ENCODE assay signal across 1 cellular context in the genomic region with DNA sequence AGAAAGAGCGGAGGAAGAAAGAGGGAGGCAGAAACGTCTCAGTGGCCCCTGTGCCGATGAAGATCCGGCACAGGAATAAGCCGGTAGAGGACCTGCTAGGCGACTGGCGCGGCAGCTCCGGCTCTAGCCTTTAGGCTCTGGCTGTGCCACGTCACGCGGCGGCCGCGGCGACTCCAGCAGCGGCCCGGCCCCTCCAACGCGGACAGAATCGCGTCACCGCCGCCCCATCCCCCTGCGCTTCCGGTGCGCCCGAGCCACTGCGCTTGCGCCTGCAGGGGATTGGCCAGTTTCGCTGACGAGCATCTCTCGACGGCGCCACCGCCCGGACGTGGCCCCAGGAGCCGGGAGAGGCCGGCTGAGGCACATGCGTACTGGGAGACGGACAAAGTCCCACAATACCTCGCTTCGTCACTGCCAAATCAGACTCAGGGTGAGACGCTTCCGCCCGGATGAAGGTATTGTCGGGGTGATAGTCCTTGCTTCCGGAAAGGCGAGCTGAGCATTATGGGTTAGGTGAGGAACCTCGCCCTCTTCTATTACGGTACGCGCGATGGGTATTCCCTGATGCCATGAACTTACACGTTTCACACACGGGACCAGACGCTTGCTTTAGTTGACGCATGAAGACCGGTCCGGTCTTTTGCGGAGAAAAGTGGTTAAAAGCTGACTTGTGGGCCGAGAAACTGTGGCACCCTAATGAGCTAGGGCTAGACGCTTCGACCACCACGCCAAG.
TF ChIP-seq lines count a peak whose summit lies in the region.

Gene ARF4, minus strand, starts transcription at position 105 of the 733 bp plus-strand sequence. CDS start 204 bp downstream, outside the sequence.

TF ChIP-seq in K562, 482 proteins besides CTCF, POLR2A, EP300 and RAD21 (continued from another document and continues in another):
- TF ChIP-seq, protein P1, sequence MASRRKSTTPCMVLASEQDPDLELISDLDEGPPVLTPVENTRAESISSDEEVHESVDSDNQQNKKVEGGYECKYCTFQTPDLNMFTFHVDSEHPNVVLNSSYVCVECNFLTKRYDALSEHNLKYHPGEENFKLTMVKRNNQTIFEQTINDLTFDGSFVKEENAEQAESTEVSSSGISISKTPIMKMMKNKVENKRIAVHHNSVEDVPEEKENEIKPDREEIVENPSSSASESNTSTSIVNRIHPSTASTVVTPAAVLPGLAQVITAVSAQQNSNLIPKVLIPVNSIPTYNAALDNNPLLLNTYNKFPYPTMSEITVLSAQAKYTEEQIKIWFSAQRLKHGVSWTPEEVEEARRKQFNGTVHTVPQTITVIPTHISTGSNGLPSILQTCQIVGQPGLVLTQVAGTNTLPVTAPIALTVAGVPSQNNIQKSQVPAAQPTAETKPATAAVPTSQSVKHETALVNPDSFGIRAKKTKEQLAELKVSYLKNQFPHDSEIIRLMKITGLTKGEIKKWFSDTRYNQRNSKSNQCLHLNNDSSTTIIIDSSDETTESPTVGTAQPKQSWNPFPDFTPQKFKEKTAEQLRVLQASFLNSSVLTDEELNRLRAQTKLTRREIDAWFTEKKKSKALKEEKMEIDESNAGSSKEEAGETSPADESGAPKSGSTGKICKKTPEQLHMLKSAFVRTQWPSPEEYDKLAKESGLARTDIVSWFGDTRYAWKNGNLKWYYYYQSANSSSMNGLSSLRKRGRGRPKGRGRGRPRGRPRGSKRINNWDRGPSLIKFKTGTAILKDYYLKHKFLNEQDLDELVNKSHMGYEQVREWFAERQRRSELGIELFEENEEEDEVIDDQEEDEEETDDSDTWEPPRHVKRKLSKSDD (conservative IDR thresholded peaks at IDR 0.05; ENCODE audit: low read length) = no peak
- TF ChIP-seq TARDBP (IDR thresholded peaks at IDR 0.05) = no peak
- TF ChIP-seq ELF2 (CRISPR knock-in tag; IDR thresholded peaks at IDR 0.05) = peak; percentile 87
- TF ChIP-seq ASH1L (IDR thresholded peaks at IDR 0.05; ENCODE audit: borderline replicate concordance, low read depth, partially characterized antibody) = peak; percentile 25
- TF ChIP-seq ZNF586 (CRISPR knock-in tag; conservative IDR thresholded peaks at IDR 0.05) = no peak
- peak; percentile 77 for TF ChIP-seq HINFP (tag; conservative IDR thresholded peaks at IDR 0.05; ENCODE audit: low read depth)
- TF ChIP-seq ZNF175 (CRISPR knock-in tag; IDR thresholded peaks at IDR 0.05; ENCODE audit: low read depth) = no peak
- no peak for TF ChIP-seq BRF1 (IDR thresholded peaks at IDR 0.05; ENCODE audit: borderline replicate concordance, extremely low read depth, insufficient read length)
- TF ChIP-seq, protein P2, sequence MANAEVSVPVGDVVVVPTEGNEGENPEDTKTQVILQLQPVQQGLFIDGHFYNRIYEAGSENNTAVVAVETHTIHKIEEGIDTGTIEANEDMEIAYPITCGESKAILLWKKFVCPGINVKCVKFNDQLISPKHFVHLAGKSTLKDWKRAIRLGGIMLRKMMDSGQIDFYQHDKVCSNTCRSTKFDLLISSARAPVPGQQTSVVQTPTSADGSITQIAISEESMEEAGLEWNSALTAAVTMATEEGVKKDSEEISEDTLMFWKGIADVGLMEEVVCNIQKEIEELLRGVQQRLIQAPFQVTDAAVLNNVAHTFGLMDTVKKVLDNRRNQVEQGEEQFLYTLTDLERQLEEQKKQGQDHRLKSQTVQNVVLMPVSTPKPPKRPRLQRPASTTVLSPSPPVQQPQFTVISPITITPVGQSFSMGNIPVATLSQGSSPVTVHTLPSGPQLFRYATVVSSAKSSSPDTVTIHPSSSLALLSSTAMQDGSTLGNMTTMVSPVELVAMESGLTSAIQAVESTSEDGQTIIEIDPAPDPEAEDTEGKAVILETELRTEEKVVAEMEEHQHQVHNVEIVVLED (CRISPR knock-in tag; IDR thresholded peaks at IDR 0.05) = peak; percentile 52; the same call in 1 of the 2 replicates
- no peak for TF ChIP-seq HNRNPL (IDR thresholded peaks at IDR 0.05; ENCODE audit: low read depth, low read length)
- no peak for TF ChIP-seq ZNF232 (CRISPR knock-in tag; IDR thresholded peaks at IDR 0.05)
- peak; percentile 33; the same call in 1 of the 2 replicates for TF ChIP-seq GTF2F1 (IDR thresholded peaks at IDR 0.05; ENCODE audit: low read depth, low read length)
- TF ChIP-seq ZNF77 (CRISPR knock-in tag; IDR thresholded peaks at IDR 0.05) = no peak
- TF ChIP-seq TFAM (CRISPR knock-in tag; conservative IDR thresholded peaks at IDR 0.05) = no peak
- TF ChIP-seq SAP30 (IDR thresholded peaks at IDR 0.05; ENCODE audit: borderline replicate concordance, insufficient read depth, low read depth, low read length, poor library complexity, severe bottlenecking) = peak; percentile 23
- TF ChIP-seq, protein P3, sequence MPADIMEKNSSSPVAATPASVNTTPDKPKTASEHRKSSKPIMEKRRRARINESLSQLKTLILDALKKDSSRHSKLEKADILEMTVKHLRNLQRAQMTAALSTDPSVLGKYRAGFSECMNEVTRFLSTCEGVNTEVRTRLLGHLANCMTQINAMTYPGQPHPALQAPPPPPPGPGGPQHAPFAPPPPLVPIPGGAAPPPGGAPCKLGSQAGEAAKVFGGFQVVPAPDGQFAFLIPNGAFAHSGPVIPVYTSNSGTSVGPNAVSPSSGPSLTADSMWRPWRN (IDR thresholded peaks at IDR 0.05; ENCODE audit: low read depth) = no peak
- peak; percentile 28; the same call in 1 of the 2 replicates for TF ChIP-seq THAP12 (CRISPR knock-in tag; IDR thresholded peaks at IDR 0.05)
- TF ChIP-seq CREBBP (IDR thresholded peaks at IDR 0.05; ENCODE audit: low read depth, low read length) = no peak
- peak; percentile 96 for TF ChIP-seq POLR2B (IDR thresholded peaks at IDR 0.05; ENCODE audit: low read depth, partially characterized antibody)
- TF ChIP-seq ZNF589 (CRISPR knock-in tag; IDR thresholded peaks at IDR 0.05; ENCODE audit: low read depth) = no peak
- peak; percentile 79 for TF ChIP-seq ZNF143 (CRISPR knock-in tag; IDR thresholded peaks at IDR 0.05)
- TF ChIP-seq MLLT1 (IDR thresholded peaks at IDR 0.05) = peak in 1 of 2 experiments; percentile 71; a peak in 1 of 4 replicates
- TF ChIP-seq ZNF280B (CRISPR knock-in tag; IDR thresholded peaks at IDR 0.05) = no peak
- TF ChIP-seq SIX5 (IDR thresholded peaks at IDR 0.05; ENCODE audit: borderline replicate concordance in 1 of 2, insufficient read depth in 1 of 2, low read depth in 1 of 2, low read length in 2 of 2) = peak in 1 of 2 experiments; percentile 23; a peak in 1 of 4 replicates
- TF ChIP-seq, protein P4, sequence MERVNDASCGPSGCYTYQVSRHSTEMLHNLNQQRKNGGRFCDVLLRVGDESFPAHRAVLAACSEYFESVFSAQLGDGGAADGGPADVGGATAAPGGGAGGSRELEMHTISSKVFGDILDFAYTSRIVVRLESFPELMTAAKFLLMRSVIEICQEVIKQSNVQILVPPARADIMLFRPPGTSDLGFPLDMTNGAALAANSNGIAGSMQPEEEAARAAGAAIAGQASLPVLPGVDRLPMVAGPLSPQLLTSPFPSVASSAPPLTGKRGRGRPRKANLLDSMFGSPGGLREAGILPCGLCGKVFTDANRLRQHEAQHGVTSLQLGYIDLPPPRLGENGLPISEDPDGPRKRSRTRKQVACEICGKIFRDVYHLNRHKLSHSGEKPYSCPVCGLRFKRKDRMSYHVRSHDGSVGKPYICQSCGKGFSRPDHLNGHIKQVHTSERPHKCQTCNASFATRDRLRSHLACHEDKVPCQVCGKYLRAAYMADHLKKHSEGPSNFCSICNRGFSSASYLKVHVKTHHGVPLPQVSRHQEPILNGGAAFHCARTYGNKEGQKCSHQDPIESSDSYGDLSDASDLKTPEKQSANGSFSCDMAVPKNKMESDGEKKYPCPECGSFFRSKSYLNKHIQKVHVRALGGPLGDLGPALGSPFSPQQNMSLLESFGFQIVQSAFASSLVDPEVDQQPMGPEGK (CRISPR knock-in tag; IDR thresholded peaks at IDR 0.05; ENCODE audit: borderline replicate concordance) = no peak
- no peak for TF ChIP-seq TRIM25 (IDR thresholded peaks at IDR 0.05; ENCODE audit: borderline replicate concordance)
- peak; percentile 87 for TF ChIP-seq TAF1 (IDR thresholded peaks at IDR 0.05; ENCODE audit: control insufficient read depth, extremely low read depth, insufficient read depth, low read length, severe bottlenecking)
- TF ChIP-seq TSC22D4 (tag; IDR thresholded peaks at IDR 0.05) = no peak
- no peak for TF ChIP-seq SREBF1 (IDR thresholded peaks at IDR 0.05; ENCODE audit: borderline replicate concordance, low read depth, low read length)
- TF ChIP-seq RUNX1 (IDR thresholded peaks at IDR 0.05; ENCODE audit: low read depth) = no peak
- TF ChIP-seq HSF4 (CRISPR knock-in tag; IDR thresholded peaks at IDR 0.05; ENCODE audit: borderline replicate concordance) = no peak
- no peak for TF ChIP-seq ZNF134 (CRISPR knock-in tag; conservative IDR thresholded peaks at IDR 0.05)
- TF ChIP-seq, protein P5, sequence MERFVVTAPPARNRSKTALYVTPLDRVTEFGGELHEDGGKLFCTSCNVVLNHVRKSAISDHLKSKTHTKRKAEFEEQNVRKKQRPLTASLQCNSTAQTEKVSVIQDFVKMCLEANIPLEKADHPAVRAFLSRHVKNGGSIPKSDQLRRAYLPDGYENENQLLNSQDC (CRISPR knock-in tag; IDR thresholded peaks at IDR 0.05) = 0 out of 2 replicates have a peak, but pooled peaks have one; percentile 47
- peak; percentile 56; the same call in 1 of the 2 replicates for TF ChIP-seq SP1 (CRISPR knock-in tag; IDR thresholded peaks at IDR 0.05)
- TF ChIP-seq, protein P6, sequence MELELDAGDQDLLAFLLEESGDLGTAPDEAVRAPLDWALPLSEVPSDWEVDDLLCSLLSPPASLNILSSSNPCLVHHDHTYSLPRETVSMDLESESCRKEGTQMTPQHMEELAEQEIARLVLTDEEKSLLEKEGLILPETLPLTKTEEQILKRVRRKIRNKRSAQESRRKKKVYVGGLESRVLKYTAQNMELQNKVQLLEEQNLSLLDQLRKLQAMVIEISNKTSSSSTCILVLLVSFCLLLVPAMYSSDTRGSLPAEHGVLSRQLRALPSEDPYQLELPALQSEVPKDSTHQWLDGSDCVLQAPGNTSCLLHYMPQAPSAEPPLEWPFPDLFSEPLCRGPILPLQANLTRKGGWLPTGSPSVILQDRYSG (tag; conservative IDR thresholded peaks at IDR 0.05; ENCODE audit: low read depth) = peak; percentile 78
- TF ChIP-seq NFIC (IDR thresholded peaks at IDR 0.05) = no peak; the same call in 1 of the 2 replicates
- TF ChIP-seq NFYB (IDR thresholded peaks at IDR 0.05; ENCODE audit: extremely low read depth, insufficient read length) = peak; percentile 34
- TF ChIP-seq GABPB1 (CRISPR knock-in tag; IDR thresholded peaks at IDR 0.05) = peak; percentile 95
- TF ChIP-seq POLR2G (IDR thresholded peaks at IDR 0.05; ENCODE audit: low read depth, low read length) = peak; percentile 99
- TF ChIP-seq SIN3B (IDR thresholded peaks at IDR 0.05; ENCODE audit: low read depth) = 0 out of 2 replicates have a peak, but pooled peaks have one; percentile 13
